In genomic region chr11:66902486-66903177, GRCh38 we compare ENCODE assay signal across 3 cellular contexts.
TF ChIP-seq lines count a peak whose summit lies in the region.

No MANE protein-coding gene starts in this region.

TF ChIP-seq in SK-N-SH, 30 proteins besides CTCF, POLR2A, EP300 and RAD21:
- TF ChIP-seq RCOR1 (IDR thresholded peaks at IDR 0.05; ENCODE audit: low read length) (no peak), SIN3A (IDR thresholded peaks at IDR 0.05; ENCODE audit: borderline replicate concordance, low read depth, low read length) (no peak), MEF2A (IDR thresholded peaks at IDR 0.05; ENCODE audit: borderline replicate concordance, low read depth) (no peak), NRF1 (IDR thresholded peaks at IDR 0.05; ENCODE audit: low read depth, low read length) (no peak), TAF1 (IDR thresholded peaks at IDR 0.05; ENCODE audit: borderline replicate concordance, low read depth, low read length) (no peak), TCF12 (IDR thresholded peaks at IDR 0.05) (no peak), MXI1 (IDR thresholded peaks at IDR 0.05; ENCODE audit: low read depth, low read length) (no peak), GATA2 (CRISPR knock-in tag; IDR thresholded peaks at IDR 0.05) (no peak), IRF3 (IDR thresholded peaks at IDR 0.05; ENCODE audit: low read depth, low read length) (no peak), PBX3 (IDR thresholded peaks at IDR 0.05) (no peak), JUND (IDR thresholded peaks at IDR 0.05) (no peak), MAX (IDR thresholded peaks at IDR 0.05; ENCODE audit: low read depth) (no peak), USF2 (IDR thresholded peaks at IDR 0.05; ENCODE audit: borderline replicate concordance, low read depth, low read length) (no peak), USF1 (IDR thresholded peaks at IDR 0.05; ENCODE audit: borderline replicate concordance, low read depth) (no peak), ELF1 (IDR thresholded peaks at IDR 0.05) (no peak), RFX5 (IDR thresholded peaks at IDR 0.05; ENCODE audit: low read length) (no peak), YY1 (IDR thresholded peaks at IDR 0.05; ENCODE audit: low read depth) (no peak), FOSL2 (IDR thresholded peaks at IDR 0.05; ENCODE audit: borderline replicate concordance, low read depth) (no peak), RXRA (IDR thresholded peaks at IDR 0.05; ENCODE audit: borderline replicate concordance, low read depth) (no peak), FOXM1 (IDR thresholded peaks at IDR 0.05; ENCODE audit: low read depth) (no peak)

TF ChIP-seq in SK-N-SH treated with all-trans-retinoic acid at 6 μM for 48 hours, 23 proteins besides CTCF, POLR2A, EP300 and RAD21:
- TF ChIP-seq POU6F1 (CRISPR knock-in tag; IDR thresholded peaks at IDR 0.05; ENCODE audit: borderline replicate concordance, low read depth) (no peak), TOX (CRISPR knock-in tag; IDR thresholded peaks at IDR 0.05; ENCODE audit: borderline replicate concordance) (no peak), ZC3H10 (CRISPR knock-in tag; IDR thresholded peaks at IDR 0.05) (no peak), OSR1 (CRISPR knock-in tag; IDR thresholded peaks at IDR 0.05) (no peak), TCF4 (CRISPR knock-in tag; IDR thresholded peaks at IDR 0.05; ENCODE audit: borderline replicate concordance) (no peak), RARB (CRISPR knock-in tag; IDR thresholded peaks at IDR 0.05) (no peak), BACH2 (CRISPR knock-in tag; IDR thresholded peaks at IDR 0.05; ENCODE audit: borderline replicate concordance) (no peak), SNAI2 (CRISPR knock-in tag; IDR thresholded peaks at IDR 0.05) (no peak), TSHZ2 (CRISPR knock-in tag; IDR thresholded peaks at IDR 0.05) (no peak), ESRRG (CRISPR knock-in tag; IDR thresholded peaks at IDR 0.05) (no peak), CSDC2 (CRISPR knock-in tag; IDR thresholded peaks at IDR 0.05) (no peak), ARNTL (CRISPR knock-in tag; IDR thresholded peaks at IDR 0.05; ENCODE audit: borderline replicate concordance, low read depth) (no peak), ZFP3 (CRISPR knock-in tag; IDR thresholded peaks at IDR 0.05) (no peak), ZFP30 (CRISPR knock-in tag; IDR thresholded peaks at IDR 0.05) (no peak), CSRNP3 (CRISPR knock-in tag; IDR thresholded peaks at IDR 0.05) (no peak)

TF ChIP-seq in HepG2, 621 proteins besides CTCF, POLR2A, EP300 and RAD21 (continues in another document):
- TF ChIP-seq EEA1 (CRISPR knock-in tag; IDR thresholded peaks at IDR 0.05; ENCODE audit: borderline replicate concordance) = no peak
- 0 out of 2 replicates have a peak, but pooled peaks have one; percentile 43 for TF ChIP-seq ZFP91 (CRISPR knock-in tag; IDR thresholded peaks at IDR 0.05; ENCODE audit: borderline replicate concordance)
- peak; percentile 63; the same call in 1 of the 2 replicates for TF ChIP-seq ZC3H4 (CRISPR knock-in tag; IDR thresholded peaks at IDR 0.05; ENCODE audit: borderline replicate concordance)
- TF ChIP-seq SIX4 (CRISPR knock-in tag; IDR thresholded peaks at IDR 0.05) = no peak
- TF ChIP-seq HNRNPL (IDR thresholded peaks at IDR 0.05; ENCODE audit: low read depth, low read length) = no peak
- no peak for TF ChIP-seq THYN1 (CRISPR knock-in tag; IDR thresholded peaks at IDR 0.05; ENCODE audit: borderline replicate concordance, low read depth)
- TF ChIP-seq CEBPB (IDR thresholded peaks at IDR 0.05; ENCODE audit: borderline replicate concordance, low read depth, low read length) = no peak
- no peak for TF ChIP-seq ELF4 (CRISPR knock-in tag; IDR thresholded peaks at IDR 0.05; ENCODE audit: borderline replicate concordance)
- peak; percentile 18; the same call in 1 of the 2 replicates for TF ChIP-seq KAT7 (CRISPR knock-in tag; IDR thresholded peaks at IDR 0.05; ENCODE audit: borderline replicate concordance)
- TF ChIP-seq ZNF512B (CRISPR knock-in tag; IDR thresholded peaks at IDR 0.05; ENCODE audit: borderline replicate concordance) = no peak
- TF ChIP-seq ZBTB38 (CRISPR knock-in tag; IDR thresholded peaks at IDR 0.05) = peak; percentile 81
- TF ChIP-seq ZSCAN12 (CRISPR knock-in tag; IDR thresholded peaks at IDR 0.05) = no peak
- TF ChIP-seq ZNF747 (CRISPR knock-in tag; IDR thresholded peaks at IDR 0.05; ENCODE audit: borderline replicate concordance) = no peak
- no peak for TF ChIP-seq ZBTB40 (IDR thresholded peaks at IDR 0.05)
- TF ChIP-seq ZBTB40 (CRISPR knock-in tag; IDR thresholded peaks at IDR 0.05) = no peak
- TF ChIP-seq HNRNPH1 (optimal IDR thresholded peaks at IDR 0.05; ENCODE audit: low read depth, low read length) = no peak
- 0 out of 2 replicates have a peak, but pooled peaks have one; percentile 25 for TF ChIP-seq SATB2 (CRISPR knock-in tag; IDR thresholded peaks at IDR 0.05)
- no peak for TF ChIP-seq KLF6 (CRISPR knock-in tag; IDR thresholded peaks at IDR 0.05)
- no peak for TF ChIP-seq BCLAF1 (IDR thresholded peaks at IDR 0.05)
- TF ChIP-seq SIX1 (CRISPR knock-in tag; IDR thresholded peaks at IDR 0.05; ENCODE audit: borderline replicate concordance) = no peak
- no peak for TF ChIP-seq IKZF4 (CRISPR knock-in tag; IDR thresholded peaks at IDR 0.05; ENCODE audit: borderline replicate concordance, low read depth, not compliant biosample characterization)
- no peak for TF ChIP-seq ATAD3A (CRISPR knock-in tag; IDR thresholded peaks at IDR 0.05)
- no peak for TF ChIP-seq JUN (CRISPR knock-in tag; IDR thresholded peaks at IDR 0.05)
- TF ChIP-seq ZNF10 (CRISPR knock-in tag; IDR thresholded peaks at IDR 0.05; ENCODE audit: borderline replicate concordance, low read depth) = no peak
- no peak for TF ChIP-seq HDAC6 (IDR thresholded peaks at IDR 0.05; ENCODE audit: low read depth, low read length)
- TF ChIP-seq ZNF513 (CRISPR knock-in tag; conservative IDR thresholded peaks at IDR 0.05) = no peak
- TF ChIP-seq MIER3 (CRISPR knock-in tag; IDR thresholded peaks at IDR 0.05; ENCODE audit: borderline replicate concordance) = no peak
- no peak for TF ChIP-seq HNF4A (CRISPR knock-in tag; IDR thresholded peaks at IDR 0.05)
- TF ChIP-seq AKAP8 (CRISPR knock-in tag; IDR thresholded peaks at IDR 0.05) = no peak
